In genomic region chr10:120508393-120508792, GRCh38 we compare ENCODE assay signal across 13 cellular contexts. TPM values are rescaled to one million over a fixed set of nuclear protein-coding genes. Genes with fewer than 3 reads are reported as not detected.
A peak's percentile ranks its signal among the peaks of the same experiment; 100 is the strongest.
DNase-seq lines count a peak whose midpoint lies in the region; ATAC-seq and TF ChIP-seq lines count a peak whose summit lies in the region.
"Had no signal": no experiment of that assay in that cellular context is flagged by ENCODE, and none has a peak within 500 bp of the region (broad histone marks: within the 10 kb centered on the region; RNA-seq: fewer than 3 reads in every experiment).

No MANE protein-coding gene starts in this region.

- H3K36me3 Mint-ChIP-seq in activated CD4-positive, alpha-beta memory T cell treated with anti-CD3 and anti-CD28 coated beads for 36 hours: no peaks in the 10 kb centered on the region
- H3K36me3 Mint-ChIP-seq: natural killer cell treated with Interleukin-12 subunit alpha and Interleukin-12 subunit beta and Interleukin-15 and Interleukin-18, amount 100 ng/mL, for 72 hours had no signal

- no peak overlapping the region for H2AFZ ChIP-seq in DND-41 (ENCODE audit: low read depth, low read length)

- CTCF ChIA-PET in activated CD4-positive, alpha-beta memory T cell treated with anti-CD3 and anti-CD28 coated beads for 36 hours (lab: Charles Lee): no interaction called here

- H3K9me3 ChIP-seq in DND-41 (ENCODE audit: insufficient read depth, low read length, severe bottlenecking) (no peaks in the 10 kb centered on the region), mucosa of descending colon (no peaks in the 10 kb centered on the region)

- H3K4me3 ChIP-seq in DND-41 (ENCODE audit: low read depth in 1 of 2, low read length in 2 of 2): no peak overlapping the region
- no peak overlapping the region for H3K4me3 ChIP-seq in mucosa of descending colon

- ATAC-seq in DND-41 (ENCODE audit: insufficient read depth, low read depth) (peak; percentile 78; the same call in 2 of the 3 replicates), GM18520 (IDR thresholded peaks at IDR 0.05; ENCODE audit: unreplicated experiment) (no peak), mucosa of descending colon (no peak)

- intact Hi-C loops in activated CD4-positive, alpha-beta memory T cell treated with anti-CD3 and anti-CD28 coated beads for 36 hours (cut with micrococcal nuclease): no loop called here
- intact Hi-C loops in mucosa of descending colon (cut with DNase I, micrococcal nuclease): no loop called here

- no peaks in the 10 kb centered on the region for H3K9me3 Mint-ChIP-seq in activated CD4-positive, alpha-beta memory T cell treated with anti-CD3 and anti-CD28 coated beads for 36 hours
- H3K9me3 Mint-ChIP-seq: natural killer cell treated with Interleukin-12 subunit alpha and Interleukin-12 subunit beta and Interleukin-15 and Interleukin-18, amount 100 ng/mL, for 72 hours had no signal

- H4K20me1 ChIP-seq in DND-41 (ENCODE audit: insufficient read depth, low read length): no peaks in the 10 kb centered on the region

- H3K27ac ChIP-seq in DND-41 (ENCODE audit: low read length): no peak overlapping the region

- no peaks in the 10 kb centered on the region for H3K79me2 ChIP-seq in DND-41 (ENCODE audit: insufficient read depth, low read length)

- no peak overlapping the region for H3K4me3 Mint-ChIP-seq in activated CD4-positive, alpha-beta memory T cell treated with anti-CD3 and anti-CD28 coated beads for 36 hours
- H3K4me3 Mint-ChIP-seq: natural killer cell treated with Interleukin-12 subunit alpha and Interleukin-12 subunit beta and Interleukin-15 and Interleukin-18, amount 100 ng/mL, for 72 hours had no signal

- H3K27ac Mint-ChIP-seq in activated CD4-positive, alpha-beta memory T cell treated with anti-CD3 and anti-CD28 coated beads for 36 hours: no peak overlapping the region
- H3K27ac Mint-ChIP-seq: natural killer cell treated with Interleukin-12 subunit alpha and Interleukin-12 subunit beta and Interleukin-15 and Interleukin-18, amount 100 ng/mL, for 72 hours had no signal

- DNase-seq in DND-41 (peak; percentile 51), HT-29 (ENCODE audit: low spot score) (peak; percentile 24), iris pigment epithelial cell (ENCODE audit: low read depth) (peak; percentile 90), NCI-H446 treated with DMSO at 0.1 percent for 48 hours (lab: John Stamatoyannopoulos, UW) (no peak), NOMO-1 (lab: John Stamatoyannopoulos, UW; ENCODE audit: unreplicated experiment in 2 of 2) (no peak), mucosa of descending colon (no peak)
- DNase-seq in activated CD4-positive, alpha-beta memory T cell treated with anti-CD3 and anti-CD28 coated beads for 36 hours: peak; percentile 20
- DNase-seq: activated naive CD4-positive, alpha-beta T cell; DMS153; effector memory CD4-positive, alpha-beta T cell; NCI-H526 treated with DMSO at 0.1 percent for 48 hours had no signal

- TF ChIP-seq CTCF in DND-41 (IDR thresholded peaks at IDR 0.05; ENCODE audit: borderline replicate concordance, extremely low read depth, low read length, poor library complexity, severe bottlenecking): no peak
- TF ChIP-seq CTCF in mucosa of descending colon (IDR thresholded peaks at IDR 0.05): no peak

- H3K27me3 ChIP-seq in DND-41 (ENCODE audit: insufficient read depth, low read length, poor library complexity): no peaks in the 10 kb centered on the region

- POLR2A ChIA-PET in activated CD4-positive, alpha-beta memory T cell treated with anti-CD3 and anti-CD28 coated beads for 36 hours (lab: Charles Lee): no interaction called here

- no peaks in the 10 kb centered on the region for H3K27me3 Mint-ChIP-seq in activated CD4-positive, alpha-beta memory T cell treated with anti-CD3 and anti-CD28 coated beads for 36 hours

- no peak overlapping the region for H3K9ac ChIP-seq in DND-41 (ENCODE audit: low read depth, low read length)

- no peak overlapping the region for H3K4me2 ChIP-seq in DND-41 (ENCODE audit: insufficient read depth, low read length)

- no peaks in the 10 kb centered on the region for H3K36me3 ChIP-seq in DND-41 (ENCODE audit: insufficient read depth, low read length)
- no peaks in the 10 kb centered on the region for H3K36me3 ChIP-seq in mucosa of descending colon (ENCODE audit: low read depth)

- H3K4me1 ChIP-seq in DND-41 (ENCODE audit: insufficient read depth, low read length): no peaks in the 10 kb centered on the region
- H3K4me1 ChIP-seq in mucosa of descending colon (ENCODE audit: low read depth): no peaks in the 10 kb centered on the region

- H3K4me1 Mint-ChIP-seq in activated CD4-positive, alpha-beta memory T cell treated with anti-CD3 and anti-CD28 coated beads for 36 hours (ENCODE audit: low read depth): no peaks in the 10 kb centered on the region

RNA-seq across cellular contexts. Expression of gene PLPP4, which starts 51.4 kb away (rescaled TPM):
- not detected in 2 replicates for total RNA-seq in HT-29 (2014; rRNA removed; shearing (Covaris generic))
- not detected for total RNA-seq in activated CD4-positive, alpha-beta memory T cell treated with anti-CD3 and anti-CD28 coated beads for 36 hours
- total RNA-seq in mucosa of descending colon: 1 to 10 TPM in 1 of 3 donors, not detected in 2; 2.6 TPM
- total RNA-seq: natural killer cell treated with Interleukin-12 subunit alpha and Interleukin-12 subunit beta and Interleukin-15 and Interleukin-18, amount 100 ng/mL, for 72 hours had no signal

Comparison
In these comparisons a context has a peak if more than half of its experiments do, and no peak if none do; other contexts are left out.
1. DNase-seq: peak in DND-41 (single experiment), HT-29 (single experiment), activated CD4-positive, alpha-beta memory T cell treated with anti-CD3 and anti-CD28 coated beads for 36 hours (single experiment) and iris pigment epithelial cell (single experiment); none in NCI-H446 treated with DMSO at 0.1 percent for 48 hours (single experiment), NOMO-1 (0 of 2) and mucosa of descending colon (0 of 3).